ENCODE assay signal across 13 cellular contexts in the genomic region with DNA sequence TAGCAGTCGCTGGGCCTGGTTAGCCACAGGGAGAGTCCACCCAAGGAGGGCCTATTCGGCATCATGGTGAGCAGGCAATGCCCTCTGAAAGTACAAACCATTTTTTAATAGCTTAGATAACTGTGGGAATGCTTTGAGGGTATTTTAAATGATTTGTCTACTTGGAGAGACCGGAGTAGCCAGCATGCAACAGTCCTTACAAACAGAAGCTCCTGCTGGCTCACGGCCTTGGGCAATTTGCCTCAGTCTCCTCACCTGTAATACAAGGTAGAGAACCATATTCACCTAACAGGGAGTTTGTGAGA.
"Had no signal": no experiment of that assay in that cellular context is flagged by ENCODE, and none has a peak within 500 bp of the region (broad histone marks: within the 10 kb centered on the region; RNA-seq: fewer than 3 reads in every experiment).

No MANE protein-coding gene starts in this region.

- H3K36me3 ChIP-seq: cardiac muscle cell, esophagus muscularis mucosa, right lobe of liver had no signal

- DNase-seq: activated gamma-delta T cell had no signal

- H3K27ac ChIP-seq: cardiac muscle cell, esophagus muscularis mucosa, psoas muscle, right lobe of liver, testis had no signal

- H3K27me3 ChIP-seq: cardiac muscle cell, esophagus muscularis mucosa, right lobe of liver, testis had no signal

- H3K4me1 Mint-ChIP-seq: activated CD4-positive, alpha-beta memory T cell treated with anti-CD3 and anti-CD28 coated beads, Interleukin-2, amount 10 ng/mL, durations not matched to agents 7 days and 5 days; memory B cell; naive thymus-derived CD8-positive, alpha-beta T cell; stimulated activated naive CD8-positive, alpha-beta T cell treated with anti-CD3 and anti-CD28 coated beads, Interleukin-15, amount 100 ng/mL, for 72 hours had no signal

- H3K36me3 Mint-ChIP-seq: activated naive CD4-positive, alpha-beta T cell treated with anti-CD3 and anti-CD28 coated beads, Interleukin-2, amount 50 U/mL, for 72 hours; memory B cell; naive thymus-derived CD8-positive, alpha-beta T cell; WTC11 had no signal

- H3K9me3 ChIP-seq: esophagus muscularis mucosa, mucosa of descending colon, psoas muscle, right lobe of liver, testis had no signal

- H3K27me3 Mint-ChIP-seq: stimulated activated naive CD8-positive, alpha-beta T cell treated with anti-CD3 and anti-CD28 coated beads, Interleukin-15, amount 100 ng/mL, for 72 hours had no signal

- H3K9me3 Mint-ChIP-seq: activated CD4-positive, alpha-beta memory T cell treated with anti-CD3 and anti-CD28 coated beads, Interleukin-2, amount 10 ng/mL, durations not matched to agents 7 days and 5 days; activated naive CD4-positive, alpha-beta T cell treated with anti-CD3 and anti-CD28 coated beads, Interleukin-2, amount 50 U/mL, for 72 hours; memory B cell; naive thymus-derived CD8-positive, alpha-beta T cell; stimulated activated naive CD8-positive, alpha-beta T cell treated with anti-CD3 and anti-CD28 coated beads, Interleukin-15, amount 100 ng/mL, for 72 hours; WTC11 had no signal

- H3K27ac Mint-ChIP-seq: activated CD4-positive, alpha-beta memory T cell treated with anti-CD3 and anti-CD28 coated beads, Interleukin-2, amount 10 ng/mL, durations not matched to agents 7 days and 5 days; activated naive CD4-positive, alpha-beta T cell treated with anti-CD3 and anti-CD28 coated beads, Interleukin-2, amount 50 U/mL, for 72 hours; memory B cell; WTC11 had no signal

- H3K4me3 ChIP-seq: cardiac muscle cell, esophagus muscularis mucosa, mucosa of descending colon, psoas muscle, right lobe of liver, testis had no signal

- H3K4me1 ChIP-seq: psoas muscle, right lobe of liver, testis had no signal

- H3K4me3 Mint-ChIP-seq: activated CD4-positive, alpha-beta memory T cell treated with anti-CD3 and anti-CD28 coated beads, Interleukin-2, amount 10 ng/mL, durations not matched to agents 7 days and 5 days; memory B cell; naive thymus-derived CD8-positive, alpha-beta T cell; stimulated activated naive CD8-positive, alpha-beta T cell treated with anti-CD3 and anti-CD28 coated beads, Interleukin-15, amount 100 ng/mL, for 72 hours; WTC11 had no signal
